1 cellular context compared by ENCODE assay signal in the genomic region with DNA sequence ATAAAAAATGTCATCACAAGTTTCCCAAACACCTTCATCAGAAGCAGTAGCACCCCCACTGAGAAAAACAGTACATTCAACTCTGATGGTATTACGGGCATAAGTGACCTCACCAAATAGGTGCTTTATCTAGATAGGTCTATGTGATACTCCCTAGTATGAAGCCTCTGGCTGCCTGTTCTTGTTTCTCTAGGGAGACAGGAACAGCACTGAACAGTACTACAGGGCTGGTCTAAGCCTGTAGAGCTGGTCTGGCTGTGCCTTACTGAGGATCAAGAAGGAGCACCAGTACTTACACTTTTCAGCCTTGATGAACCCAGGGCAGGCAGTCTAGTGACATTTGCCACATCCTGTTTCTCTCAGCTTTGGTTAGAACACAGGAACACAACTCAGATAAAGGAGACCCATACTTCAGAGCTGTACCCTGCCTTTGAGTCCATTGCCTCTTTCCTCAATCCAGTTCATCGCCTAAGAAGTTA.
TF ChIP-seq lines count a peak whose summit lies in the region.

No MANE protein-coding gene starts in this region.

TF ChIP-seq in H1, 55 proteins besides CTCF, POLR2A, EP300 and RAD21:
- no peak for TF ChIP-seq GTF2F1 (IDR thresholded peaks at IDR 0.05; ENCODE audit: borderline replicate concordance, low read depth, low read length)
- no peak for TF ChIP-seq SP1 (IDR thresholded peaks at IDR 0.05; ENCODE audit: low read depth, low read length)
- no peak for TF ChIP-seq JUN (IDR thresholded peaks at IDR 0.05; ENCODE audit: low read depth, low read length)
- no peak for TF ChIP-seq CBX5 (IDR thresholded peaks at IDR 0.05; ENCODE audit: low read depth, low read length)
- no peak for TF ChIP-seq CEBPB (IDR thresholded peaks at IDR 0.05; ENCODE audit: low read depth, low read length)
- no peak for TF ChIP-seq TAF1 (IDR thresholded peaks at IDR 0.05; ENCODE audit: low read depth, low read length)
- no peak for TF ChIP-seq ZNF274 (IDR thresholded peaks at IDR 0.05; ENCODE audit: borderline replicate concordance, extremely low read depth, low read length)
- TF ChIP-seq, protein P1, sequence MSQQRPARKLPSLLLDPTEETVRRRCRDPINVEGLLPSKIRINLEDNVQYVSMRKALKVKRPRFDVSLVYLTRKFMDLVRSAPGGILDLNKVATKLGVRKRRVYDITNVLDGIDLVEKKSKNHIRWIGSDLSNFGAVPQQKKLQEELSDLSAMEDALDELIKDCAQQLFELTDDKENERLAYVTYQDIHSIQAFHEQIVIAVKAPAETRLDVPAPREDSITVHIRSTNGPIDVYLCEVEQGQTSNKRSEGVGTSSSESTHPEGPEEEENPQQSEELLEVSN (IDR thresholded peaks at IDR 0.05): no peak
- no peak for TF ChIP-seq SP2 (IDR thresholded peaks at IDR 0.05; ENCODE audit: low read length)
- TF ChIP-seq, protein P2, sequence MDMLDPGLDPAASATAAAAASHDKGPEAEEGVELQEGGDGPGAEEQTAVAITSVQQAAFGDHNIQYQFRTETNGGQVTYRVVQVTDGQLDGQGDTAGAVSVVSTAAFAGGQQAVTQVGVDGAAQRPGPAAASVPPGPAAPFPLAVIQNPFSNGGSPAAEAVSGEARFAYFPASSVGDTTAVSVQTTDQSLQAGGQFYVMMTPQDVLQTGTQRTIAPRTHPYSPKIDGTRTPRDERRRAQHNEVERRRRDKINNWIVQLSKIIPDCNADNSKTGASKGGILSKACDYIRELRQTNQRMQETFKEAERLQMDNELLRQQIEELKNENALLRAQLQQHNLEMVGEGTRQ (IDR thresholded peaks at IDR 0.05; ENCODE audit: low read length): no peak
- no peak for TF ChIP-seq SUZ12 (IDR thresholded peaks at IDR 0.05; ENCODE audit: low read length)
- TF ChIP-seq, protein P3, sequence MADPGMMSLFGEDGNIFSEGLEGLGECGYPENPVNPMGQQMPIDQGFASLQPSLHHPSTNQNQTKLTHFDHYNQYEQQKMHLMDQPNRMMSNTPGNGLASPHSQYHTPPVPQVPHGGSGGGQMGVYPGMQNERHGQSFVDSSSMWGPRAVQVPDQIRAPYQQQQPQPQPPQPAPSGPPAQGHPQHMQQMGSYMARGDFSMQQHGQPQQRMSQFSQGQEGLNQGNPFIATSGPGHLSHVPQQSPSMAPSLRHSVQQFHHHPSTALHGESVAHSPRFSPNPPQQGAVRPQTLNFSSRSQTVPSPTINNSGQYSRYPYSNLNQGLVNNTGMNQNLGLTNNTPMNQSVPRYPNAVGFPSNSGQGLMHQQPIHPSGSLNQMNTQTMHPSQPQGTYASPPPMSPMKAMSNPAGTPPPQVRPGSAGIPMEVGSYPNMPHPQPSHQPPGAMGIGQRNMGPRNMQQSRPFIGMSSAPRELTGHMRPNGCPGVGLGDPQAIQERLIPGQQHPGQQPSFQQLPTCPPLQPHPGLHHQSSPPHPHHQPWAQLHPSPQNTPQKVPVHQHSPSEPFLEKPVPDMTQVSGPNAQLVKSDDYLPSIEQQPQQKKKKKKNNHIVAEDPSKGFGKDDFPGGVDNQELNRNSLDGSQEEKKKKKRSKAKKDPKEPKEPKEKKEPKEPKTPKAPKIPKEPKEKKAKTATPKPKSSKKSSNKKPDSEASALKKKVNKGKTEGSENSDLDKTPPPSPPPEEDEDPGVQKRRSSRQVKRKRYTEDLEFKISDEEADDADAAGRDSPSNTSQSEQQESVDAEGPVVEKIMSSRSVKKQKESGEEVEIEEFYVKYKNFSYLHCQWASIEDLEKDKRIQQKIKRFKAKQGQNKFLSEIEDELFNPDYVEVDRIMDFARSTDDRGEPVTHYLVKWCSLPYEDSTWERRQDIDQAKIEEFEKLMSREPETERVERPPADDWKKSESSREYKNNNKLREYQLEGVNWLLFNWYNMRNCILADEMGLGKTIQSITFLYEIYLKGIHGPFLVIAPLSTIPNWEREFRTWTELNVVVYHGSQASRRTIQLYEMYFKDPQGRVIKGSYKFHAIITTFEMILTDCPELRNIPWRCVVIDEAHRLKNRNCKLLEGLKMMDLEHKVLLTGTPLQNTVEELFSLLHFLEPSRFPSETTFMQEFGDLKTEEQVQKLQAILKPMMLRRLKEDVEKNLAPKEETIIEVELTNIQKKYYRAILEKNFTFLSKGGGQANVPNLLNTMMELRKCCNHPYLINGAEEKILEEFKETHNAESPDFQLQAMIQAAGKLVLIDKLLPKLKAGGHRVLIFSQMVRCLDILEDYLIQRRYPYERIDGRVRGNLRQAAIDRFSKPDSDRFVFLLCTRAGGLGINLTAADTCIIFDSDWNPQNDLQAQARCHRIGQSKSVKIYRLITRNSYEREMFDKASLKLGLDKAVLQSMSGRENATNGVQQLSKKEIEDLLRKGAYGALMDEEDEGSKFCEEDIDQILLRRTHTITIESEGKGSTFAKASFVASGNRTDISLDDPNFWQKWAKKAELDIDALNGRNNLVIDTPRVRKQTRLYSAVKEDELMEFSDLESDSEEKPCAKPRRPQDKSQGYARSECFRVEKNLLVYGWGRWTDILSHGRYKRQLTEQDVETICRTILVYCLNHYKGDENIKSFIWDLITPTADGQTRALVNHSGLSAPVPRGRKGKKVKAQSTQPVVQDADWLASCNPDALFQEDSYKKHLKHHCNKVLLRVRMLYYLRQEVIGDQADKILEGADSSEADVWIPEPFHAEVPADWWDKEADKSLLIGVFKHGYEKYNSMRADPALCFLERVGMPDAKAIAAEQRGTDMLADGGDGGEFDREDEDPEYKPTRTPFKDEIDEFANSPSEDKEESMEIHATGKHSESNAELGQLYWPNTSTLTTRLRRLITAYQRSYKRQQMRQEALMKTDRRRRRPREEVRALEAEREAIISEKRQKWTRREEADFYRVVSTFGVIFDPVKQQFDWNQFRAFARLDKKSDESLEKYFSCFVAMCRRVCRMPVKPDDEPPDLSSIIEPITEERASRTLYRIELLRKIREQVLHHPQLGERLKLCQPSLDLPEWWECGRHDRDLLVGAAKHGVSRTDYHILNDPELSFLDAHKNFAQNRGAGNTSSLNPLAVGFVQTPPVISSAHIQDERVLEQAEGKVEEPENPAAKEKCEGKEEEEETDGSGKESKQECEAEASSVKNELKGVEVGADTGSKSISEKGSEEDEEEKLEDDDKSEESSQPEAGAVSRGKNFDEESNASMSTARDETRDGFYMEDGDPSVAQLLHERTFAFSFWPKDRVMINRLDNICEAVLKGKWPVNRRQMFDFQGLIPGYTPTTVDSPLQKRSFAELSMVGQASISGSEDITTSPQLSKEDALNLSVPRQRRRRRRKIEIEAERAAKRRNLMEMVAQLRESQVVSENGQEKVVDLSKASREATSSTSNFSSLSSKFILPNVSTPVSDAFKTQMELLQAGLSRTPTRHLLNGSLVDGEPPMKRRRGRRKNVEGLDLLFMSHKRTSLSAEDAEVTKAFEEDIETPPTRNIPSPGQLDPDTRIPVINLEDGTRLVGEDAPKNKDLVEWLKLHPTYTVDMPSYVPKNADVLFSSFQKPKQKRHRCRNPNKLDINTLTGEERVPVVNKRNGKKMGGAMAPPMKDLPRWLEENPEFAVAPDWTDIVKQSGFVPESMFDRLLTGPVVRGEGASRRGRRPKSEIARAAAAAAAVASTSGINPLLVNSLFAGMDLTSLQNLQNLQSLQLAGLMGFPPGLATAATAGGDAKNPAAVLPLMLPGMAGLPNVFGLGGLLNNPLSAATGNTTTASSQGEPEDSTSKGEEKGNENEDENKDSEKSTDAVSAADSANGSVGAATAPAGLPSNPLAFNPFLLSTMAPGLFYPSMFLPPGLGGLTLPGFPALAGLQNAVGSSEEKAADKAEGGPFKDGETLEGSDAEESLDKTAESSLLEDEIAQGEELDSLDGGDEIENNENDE (IDR thresholded peaks at IDR 0.05; ENCODE audit: insufficient replicate concordance, low read length): no peak
- no peak for TF ChIP-seq TCF12 (IDR thresholded peaks at IDR 0.05; ENCODE audit: low read depth, low read length)
- TF ChIP-seq BRCA1 (IDR thresholded peaks at IDR 0.05; ENCODE audit: low read depth, low read length): no peak
- no peak for TF ChIP-seq SIX5 (IDR thresholded peaks at IDR 0.05; ENCODE audit: low read depth, low read length)
- no peak for TF ChIP-seq PHF8 (conservative IDR thresholded peaks at IDR 0.05; ENCODE audit: low read depth, low read length)
- TF ChIP-seq RBBP5 (IDR thresholded peaks at IDR 0.05; ENCODE audit: borderline replicate concordance, low read depth, low read length): no peak
- TF ChIP-seq CTBP2 (IDR thresholded peaks at IDR 0.05; ENCODE audit: borderline replicate concordance, insufficient read depth, insufficient read length, low read length): no peak
